In genomic region chr19:2464389-2464788, GRCh38 we compare ENCODE assay signal across 18 cellular contexts. TPM values are rescaled to one million over a fixed set of nuclear protein-coding genes. Genes with fewer than 3 reads are reported as not detected.
DNase-seq lines count a peak whose midpoint lies in the region; ATAC-seq and TF ChIP-seq lines count a peak whose summit lies in the region.
"Had no signal": no experiment of that assay in that cellular context is flagged by ENCODE, and none has a peak within 500 bp of the region (broad histone marks: within the 10 kb centered on the region; RNA-seq: fewer than 3 reads in every experiment).

No MANE protein-coding gene starts in this region.

- CTCF ChIA-PET in Calu3 (lab: Charles Lee) (interaction anchor here (0.6 kb wide), 1 partner anchor 652 kb away, joined by 13 read pairs; no protein-coding TSS in a partner anchor), RWPE1 (lab: Yijun Ruan, JAX) (interaction anchor here (0.5 kb wide), 1 partner anchor 149 kb away, joined by 3 read pairs; no protein-coding TSS in a partner anchor)

- no peaks in the 10 kb centered on the region for H3K9me3 ChIP-seq in endodermal cell (ENCODE audit: control insufficient read depth, low read length)
- H3K9me3 ChIP-seq: BE2C, SK-N-SH had no signal

- BruUV-seq in Calu3 (replicated peaks; lab: Mats Ljungman, UMichigan): no TSS peak

- H3K27ac Mint-ChIP-seq in Calu3 (ENCODE audit: unreplicated experiment): peak overlapping the region; percentile 39
- no peak overlapping the region for H3K27ac Mint-ChIP-seq in endodermal cell
- H3K27ac Mint-ChIP-seq in osteocyte (ENCODE audit: unreplicated experiment): peak overlapping the region; percentile 50
- H3K27ac Mint-ChIP-seq: CD4-positive, alpha-beta T cell had no signal

- H3K9ac ChIP-seq in endodermal cell (ENCODE audit: extremely low read depth, low read length, poor library complexity, severe bottlenecking): no peak overlapping the region
- H3K9ac ChIP-seq: GM23248, SK-N-SH had no signal

- H3K36me3 ChIP-seq in endodermal cell (ENCODE audit: control insufficient read depth, insufficient read depth, low read length): no peaks in the 10 kb centered on the region
- H3K36me3 ChIP-seq: BE2C had no signal

- no peak for TF ChIP-seq POLR2A in erythroblast (IDR thresholded peaks at IDR 0.05; ENCODE audit: low read length)

- POLR2A ChIA-PET in RWPE1 (lab: Yijun Ruan, JAX; ENCODE audit: low non-redundant PET): no interaction called here

- H3K27me3 Mint-ChIP-seq in Calu3 (ENCODE audit: unreplicated experiment) (no peaks in the 10 kb centered on the region), endodermal cell (ENCODE audit: insufficient read depth) (no peaks in the 10 kb centered on the region), osteocyte (ENCODE audit: unreplicated experiment) (no peaks in the 10 kb centered on the region)
- H3K27me3 Mint-ChIP-seq: CD4-positive, alpha-beta T cell had no signal

- no peak for ATAC-seq in HG03045 (IDR thresholded peaks at IDR 0.05; ENCODE audit: unreplicated experiment)

- WGBS in endodermal cell (ENCODE audit: insufficient coverage in 1 of 2, insufficient read length in 1 of 2), 2 experiments: 84 to 90% methylated on average over 4 to 5 of the region's 5 CpGs

- H3K4me3 Mint-ChIP-seq in Calu3 (ENCODE audit: low read depth, unreplicated experiment): no peak overlapping the region
- H3K4me3 Mint-ChIP-seq in endodermal cell: no peak overlapping the region
- H3K4me3 Mint-ChIP-seq in osteocyte (ENCODE audit: unreplicated experiment): no peak overlapping the region
- H3K4me3 Mint-ChIP-seq: CD4-positive, alpha-beta T cell had no signal

- no peaks in the 10 kb centered on the region for H3K27me3 ChIP-seq in endodermal cell (ENCODE audit: control insufficient read depth, insufficient read depth, low read length, poor library complexity, severe bottlenecking)
- H3K27me3 ChIP-seq: BE2C had no signal

- TF ChIP-seq CTCF in Calu3 (IDR thresholded peaks at IDR 0.05; ENCODE audit: unreplicated experiment) (no peak), RWPE1 (conservative IDR thresholded peaks at IDR 0.05; ENCODE audit: low read depth) (no peak), endodermal cell (conservative IDR thresholded peaks at IDR 0.05) (no peak), osteocyte (IDR thresholded peaks at IDR 0.05) (no peak)

- intact Hi-C loops in Calu3 (cut with micrococcal nuclease; ENCODE audit: unreplicated experiment): no loop called here

- H3K4me1 Mint-ChIP-seq in Calu3 (ENCODE audit: low read depth, unreplicated experiment) (peaks cover 1% of the 10 kb centered on the region), endodermal cell (peaks cover 6% of the 10 kb centered on the region), osteocyte (ENCODE audit: unreplicated experiment) (peaks cover 28% of the 10 kb centered on the region)

- no peak overlapping the region for H3K4me3 ChIP-seq in endodermal cell (ENCODE audit: low read length)
- H3K4me3 ChIP-seq: GM23248 had no signal

- DNase-seq in Calu3: no peak
- DNase-seq in RWPE1 (ENCODE audit: low spot score): no peak
- peak; percentile 49 for DNase-seq in endodermal cell
- no peak for DNase-seq in osteocyte (ENCODE audit: extremely low spot score, unreplicated experiment)
- no peak for DNase-seq in NCI-H1092 (lab: John Stamatoyannopoulos, UW)
- DNase-seq in NCI-H128 (lab: John Stamatoyannopoulos, UW; ENCODE audit: unreplicated experiment): no peak
- DNase-seq in erythroblast (lab: John Stamatoyannopoulos, UW): no peak
- DNase-seq: BE2C; CD4-positive, alpha-beta T cell; DND-41; GM23248; KG1; NCI-H1048; NCI-H1694; NCI-H510A treated with DMSO at 0.1 percent for 48 hours; Right ventricle myocardium superior; SK-N-SH had no signal

- H3K27ac ChIP-seq in RWPE1: peak overlapping the region; percentile 89
- no peak overlapping the region for H3K27ac ChIP-seq in endodermal cell (ENCODE audit: low read depth, low read length)
- H3K27ac ChIP-seq: GM23248 had no signal

- H3K4me1 ChIP-seq in endodermal cell (ENCODE audit: control insufficient read depth, insufficient read depth, low read length): no peaks in the 10 kb centered on the region
- H3K4me1 ChIP-seq: BE2C had no signal

- H3K36me3 Mint-ChIP-seq in Calu3 (ENCODE audit: insufficient read depth, unreplicated experiment) (peaks cover 12% of the 10 kb centered on the region), endodermal cell (ENCODE audit: low read depth) (no peaks in the 10 kb centered on the region), osteocyte (ENCODE audit: unreplicated experiment) (no peaks in the 10 kb centered on the region)

- no peaks in the 10 kb centered on the region for H3K9me3 Mint-ChIP-seq in Calu3 (ENCODE audit: low read depth, unreplicated experiment)
- no peaks in the 10 kb centered on the region for H3K9me3 Mint-ChIP-seq in endodermal cell
- no peaks in the 10 kb centered on the region for H3K9me3 Mint-ChIP-seq in osteocyte (ENCODE audit: unreplicated experiment)
- H3K9me3 Mint-ChIP-seq: CD4-positive, alpha-beta T cell had no signal

RNA-seq across cellular contexts. Expression of gene LMNB2, which starts 7.6 kb away (rescaled TPM):
- total RNA-seq in Calu3 (2022) (88.0 and 109 TPM in 2 replicates), endodermal cell (100 to 1,000 TPM; 146 to 191 TPM), osteocyte (40.2 and 40.8 TPM in 2 replicates)
- polyA plus RNA-seq in endodermal cell (2013, experiment 1 of 2): 119 TPM
- 116 TPM for polyA plus RNA-seq in endodermal cell (2013, experiment 2 of 2)

RNA-seq across cellular contexts. Expression of gene GADD45B, which starts 11.5 kb away (rescaled TPM):
- total RNA-seq in Calu3 (2022) (26.3 and 36.5 TPM in 2 replicates), endodermal cell (10 to 100 TPM; 16.5 to 23.6 TPM), osteocyte (148 and 165 TPM in 2 replicates)
- polyA plus RNA-seq in endodermal cell (2013, experiment 1 of 2): 9.0 TPM
- polyA plus RNA-seq in endodermal cell (2013, experiment 2 of 2): 10.2 TPM

RNA-seq across cellular contexts. Expression of gene TIMM13, which starts 37.0 kb away (rescaled TPM):
- 75.8 and 81.8 TPM in 2 replicates for total RNA-seq in Calu3 (2022)
- total RNA-seq in endodermal cell: 100 to 1,000 TPM; 149 to 175 TPM
- polyA plus RNA-seq in endodermal cell (2013, experiment 1 of 2): 96.0 TPM
- polyA plus RNA-seq in endodermal cell (2013, experiment 2 of 2): 86.4 TPM
- total RNA-seq in osteocyte: 108 and 109 TPM in 2 replicates
